8 cellular contexts compared by ENCODE assay signal in the genomic region with DNA sequence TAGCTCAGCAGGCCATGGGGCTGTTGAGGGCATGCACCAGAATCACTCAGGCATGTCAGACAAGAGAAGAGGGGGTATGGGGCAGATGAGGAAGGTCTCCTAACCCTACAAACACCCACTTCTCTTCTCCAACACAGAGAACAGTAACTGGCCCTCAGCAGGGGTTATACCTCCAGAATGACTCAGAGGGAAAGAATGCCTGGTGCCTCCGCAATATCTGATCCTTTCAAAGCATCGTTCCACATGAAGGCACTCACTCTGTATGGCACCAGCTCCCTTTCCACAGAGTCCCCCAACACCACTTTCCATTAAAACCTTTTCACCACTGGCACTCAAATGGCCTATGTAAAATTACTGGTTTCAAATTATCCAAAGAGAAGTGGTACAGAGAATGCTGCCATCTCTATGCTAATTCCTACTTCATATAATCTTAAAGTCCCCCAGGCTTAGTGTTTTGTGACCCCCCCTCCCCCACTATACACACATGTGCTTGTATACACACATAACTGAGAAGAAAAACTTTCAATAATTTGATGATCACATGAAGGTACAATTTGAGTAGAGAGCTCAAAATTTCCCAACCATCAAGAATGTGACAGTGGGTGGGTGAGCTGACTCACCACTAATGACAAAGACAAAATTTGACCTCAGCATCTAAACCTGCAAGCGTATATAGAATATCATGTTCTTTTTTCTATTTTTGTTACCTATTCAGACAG.
DNase-seq lines count a peak whose midpoint lies in the region; ATAC-seq, FAIRE-seq and TF ChIP-seq lines count a peak whose summit lies in the region.

No MANE protein-coding gene starts in this region.

- intact Hi-C loops in body of pancreas (cut with DNase I) = no loop called here

- H3K27me3 ChIP-seq in bronchial epithelial cell (ENCODE audit: control insufficient read depth, insufficient read depth, low read length) (no peaks in the 10 kb centered on the region), neuronal stem cell (ENCODE audit: control insufficient read depth in 3 of 3, insufficient read depth in 3 of 3, low read depth in 1 of 3, low read length in 3 of 3) (no peaks in the 10 kb centered on the region), body of pancreas (no peaks in the 10 kb centered on the region)

- H4K8ac ChIP-seq in neuronal stem cell (ENCODE audit: low read depth, low read length) = no peak overlapping the region

- no peak overlapping the region for H2BK12ac ChIP-seq in neuronal stem cell (ENCODE audit: low read length)

- H3K4me1 ChIP-seq in neuronal stem cell (ENCODE audit: control insufficient read depth in 2 of 2, insufficient read depth in 1 of 2, low read depth in 1 of 2, low read length in 2 of 2) (peaks cover 20 to 33% of the 10 kb centered on the region in 2 donors), body of pancreas (no peaks in the 10 kb centered on the region)

- peaks cover 2% of the 10 kb centered on the region for H3K79me1 ChIP-seq in neuronal stem cell (ENCODE audit: low read depth, low read length)

- H3K14ac ChIP-seq in neuronal stem cell (ENCODE audit: low read length) = no peak overlapping the region

- ATAC-seq in body of pancreas = no peak

- no peak overlapping the region for H3K4ac ChIP-seq in neuronal stem cell (ENCODE audit: low read length)

- no peak overlapping the region for H2BK120ac ChIP-seq in neuronal stem cell (ENCODE audit: low read depth, low read length)

- FAIRE-seq in bronchial epithelial cell (lab: Jason Lieb, UNC) = no peak

- H3K23ac ChIP-seq in neuronal stem cell (ENCODE audit: low read depth, low read length, poor library complexity) = no peak overlapping the region

- H3K27ac ChIP-seq in neuronal stem cell (replicated peaks; ENCODE audit: low read length) (peak overlapping the region; percentile 53), body of pancreas (no peak overlapping the region)

- H2BK5ac ChIP-seq in neuronal stem cell (ENCODE audit: low read length) = no peak overlapping the region

- no peak overlapping the region for H2BK15ac ChIP-seq in neuronal stem cell (ENCODE audit: low read length)

- H3K4me3 ChIP-seq in bronchial epithelial cell (ENCODE audit: low read depth, low read length) (no peak overlapping the region), neuronal stem cell (ENCODE audit: low read length in 2 of 2) (no peak overlapping the region), body of pancreas (no peak overlapping the region)

- H2AFZ ChIP-seq in neuronal stem cell (ENCODE audit: low read length) = no peak overlapping the region

- DNase-seq in NCI-H510A treated with DMSO at 0.1 percent for 48 hours (lab: John Stamatoyannopoulos, UW) = peak; percentile 77
- no peak for DNase-seq in NCI-H510A (lab: John Stamatoyannopoulos, UW)
- peak; percentile 78 for DNase-seq in NCI-H146 (lab: John Stamatoyannopoulos, UW)
- DNase-seq in bronchial epithelial cell (ENCODE audit: low read depth) = peak; percentile 64
- peak; percentile 29 for DNase-seq in neuronal stem cell (ENCODE audit: low spot score)
- no peak for DNase-seq in NCI-H524 treated with DMSO at 0.1 percent for 48 hours (lab: John Stamatoyannopoulos, UW)
- DNase-seq in body of pancreas = no peak
- no peak for DNase-seq in NCI-H2081 treated with DMSO at 0.1 percent for 48 hours (lab: John Stamatoyannopoulos, UW)

- TF ChIP-seq POLR2A in body of pancreas (IDR thresholded peaks at IDR 0.05) = no peak

- no peak overlapping the region for H2AK5ac ChIP-seq in neuronal stem cell (ENCODE audit: low read depth, low read length)

- H3K9ac ChIP-seq in neuronal stem cell (ENCODE audit: low read depth, low read length, poor library complexity) = no peak overlapping the region

- peak overlapping the region; percentile 67 for H3K18ac ChIP-seq in neuronal stem cell (ENCODE audit: low read length)

- H3K9me3 ChIP-seq in neuronal stem cell (replicated peaks in 1 of 2; ENCODE audit: control insufficient read depth in 2 of 2, insufficient read depth in 1 of 2, low read depth in 1 of 2, low read length in 2 of 2) (peaks cover 0 to 3% of the 10 kb centered on the region in 2 donors), body of pancreas (no peaks in the 10 kb centered on the region)

- no peak overlapping the region for H4K91ac ChIP-seq in neuronal stem cell (ENCODE audit: low read depth, low read length, poor library complexity)

- H3K36me3 ChIP-seq in bronchial epithelial cell (ENCODE audit: control insufficient read depth, insufficient read depth, low read length) = no peaks in the 10 kb centered on the region
- peaks cover 1 to 28% of the 10 kb centered on the region in 2 donors for H3K36me3 ChIP-seq in neuronal stem cell (replicated peaks in 1 of 2; ENCODE audit: control insufficient read depth in 2 of 2, insufficient read depth in 2 of 2, low read length in 2 of 2)
- H3K36me3 ChIP-seq in body of pancreas (replicated peaks in 1 of 2; ENCODE audit: insufficient read depth in 1 of 2, low read depth in 2 of 2) = no peaks in the 10 kb centered on the region

- TF ChIP-seq CTCF in bronchial epithelial cell (IDR thresholded peaks at IDR 0.05; ENCODE audit: insufficient read depth, low read length, severe bottlenecking) (no peak), body of pancreas (IDR thresholded peaks at IDR 0.05) (no peak)

- WGBS in neuronal stem cell (ENCODE audit: extremely low coverage in 2 of 2, insufficient read length in 2 of 2, insufficient replicate concordance in 1 of 2), 2 donors = no CpG with 5 or more reads among the region's 3 CpGs
- WGBS in body of pancreas, 2 donors = 70 to 74% methylated on average over 3 of the region's 3 CpGs

- no peak overlapping the region for H3K4me2 ChIP-seq in neuronal stem cell (ENCODE audit: insufficient read depth, low read length, poor library complexity, severe bottlenecking)

Comparison
In these comparisons a context has a peak if more than half of its experiments do, and no peak if none do; other contexts are left out.
1. DNase-seq: peak in NCI-H510A treated with DMSO at 0.1 percent for 48 hours (single experiment), NCI-H146 (single experiment), bronchial epithelial cell (single experiment) and neuronal stem cell (single experiment); none in NCI-H510A (single experiment), NCI-H524 treated with DMSO at 0.1 percent for 48 hours (single experiment), body of pancreas (0 of 4) and NCI-H2081 treated with DMSO at 0.1 percent for 48 hours (single experiment).